In genomic region chr20:20664795-20665194, GRCh38 we compare ENCODE assay signal across 9 cellular contexts. TPM values are rescaled to one million over a fixed set of nuclear protein-coding genes. Genes with fewer than 3 reads are reported as not detected.
DNase-seq lines count a peak whose midpoint lies in the region; ATAC-seq, FAIRE-seq and TF ChIP-seq lines count a peak whose summit lies in the region.
"Had no signal": no experiment of that assay in that cellular context is flagged by ENCODE, and none has a peak within 500 bp of the region (broad histone marks: within the 10 kb centered on the region; RNA-seq: fewer than 3 reads in every experiment).

No MANE protein-coding gene starts in this region.

- intact Hi-C loops in activated CD4-positive, alpha-beta T cell treated with anti-CD3 and anti-CD28 coated beads, Interleukin-2, amount 10 ng/mL, durations not matched to agents 24 days and 14 days (cut with micrococcal nuclease): loop anchor here (1.0 kb wide), 1 partner anchor 160 kb away; no protein-coding TSS in a partner anchor
- intact Hi-C loops in K562 (cut with micrococcal nuclease): loop anchor here (1.0 kb wide), 1 partner anchor 161 kb away; no protein-coding TSS in a partner anchor
- intact Hi-C loops in kidney (cut with DNase I): no loop called here
- intact Hi-C loops in aorta (cut with DNase I): loop anchor here in 1 of 2 donors (2.0 kb wide), 1 partner anchor 160 kb away; no protein-coding TSS in a partner anchor

- FAIRE-seq in K562 (lab: Jason Lieb, UNC) (no peak), kidney (lab: Jason Lieb, UNC) (peak; percentile 83)

- in situ Hi-C loops in K562 (cut with MboI): no loop called here

- H4K20me1 ChIP-seq in K562 (replicated peaks; ENCODE audit: control insufficient read depth, insufficient read depth, low read length): no peaks in the 10 kb centered on the region; the same call in 1 of the 2 replicates

- no peaks in the 10 kb centered on the region for H3K27me3 Mint-ChIP-seq in activated CD4-positive, alpha-beta T cell treated with anti-CD3 and anti-CD28 coated beads, Interleukin-2, amount 10 ng/mL, durations not matched to agents 24 days and 14 days

- no peak overlapping the region for H3K4me3 Mint-ChIP-seq in activated CD4-positive, alpha-beta T cell treated with anti-CD3 and anti-CD28 coated beads, Interleukin-2, amount 10 ng/mL, durations not matched to agents 24 days and 14 days
- H3K4me3 Mint-ChIP-seq: activated T-cell treated with anti-CD3 and anti-CD28 coated beads, Interleukin-2, amount 50 U/mL, for 4 hours had no signal

- H3K27ac ChIP-seq in K562 (ENCODE audit: extremely low read depth, low read depth, low read length): no peak overlapping the region
- no peak overlapping the region for H3K27ac ChIP-seq in kidney (ENCODE audit: low read depth in 2 of 2, low read length in 2 of 2)
- H3K27ac ChIP-seq in aorta (ENCODE audit: low read depth in 1 of 2, low read length in 2 of 2): no peak overlapping the region

- no peaks in the 10 kb centered on the region for H3K36me3 Mint-ChIP-seq in activated CD4-positive, alpha-beta T cell treated with anti-CD3 and anti-CD28 coated beads, Interleukin-2, amount 10 ng/mL, durations not matched to agents 24 days and 14 days (ENCODE audit: low read depth)

- TF ChIP-seq POLR2A in K562 (conservative IDR thresholded peaks at IDR 0.05): no peak

- H3K4me1 ChIP-seq in K562 (replicated peaks in 1 of 2; ENCODE audit: control insufficient read depth in 2 of 2, insufficient read depth in 2 of 2, low read length in 2 of 2): no peaks in the 10 kb centered on the region
- no peaks in the 10 kb centered on the region for H3K4me1 ChIP-seq in kidney (ENCODE audit: control insufficient read depth in 1 of 2, insufficient read depth in 1 of 2, low read depth in 1 of 2, low read length in 2 of 2)
- no peaks in the 10 kb centered on the region for H3K4me1 ChIP-seq in aorta (ENCODE audit: control insufficient read depth in 1 of 2, insufficient read depth in 2 of 2, low read length in 2 of 2)

- H3K79me2 ChIP-seq in K562 (ENCODE audit: control insufficient read depth, insufficient read depth, low read length): no peaks in the 10 kb centered on the region

- peaks cover 10% of the 10 kb centered on the region for H3K4me1 Mint-ChIP-seq in activated CD4-positive, alpha-beta T cell treated with anti-CD3 and anti-CD28 coated beads, Interleukin-2, amount 10 ng/mL, durations not matched to agents 24 days and 14 days

- H3K9ac ChIP-seq in K562 (ENCODE audit: insufficient read depth in 1 of 2, low read depth in 2 of 2, low read length in 2 of 2): no peak overlapping the region
- H3K9ac ChIP-seq in kidney (ENCODE audit: low read length in 2 of 2): no peak overlapping the region

- H3K9me1 ChIP-seq in K562 (ENCODE audit: control insufficient read depth, insufficient read depth, low read length): no peaks in the 10 kb centered on the region

- TF ChIP-seq EP300 in K562 (IDR thresholded peaks at IDR 0.05; ENCODE audit: low read length): no peak

- H3K27ac Mint-ChIP-seq in activated CD4-positive, alpha-beta T cell treated with anti-CD3 and anti-CD28 coated beads, Interleukin-2, amount 10 ng/mL, durations not matched to agents 24 days and 14 days: no peak overlapping the region

- CTCF ChIA-PET in K562 (lab: Yijun Ruan, JAX; ENCODE audit: low intra/inter-chr PET ratio): interaction anchor here (1.0 kb wide), 1 partner anchor 160 kb away, joined by 3 read pairs; no protein-coding TSS in a partner anchor

- no peak overlapping the region for H2AFZ ChIP-seq in K562 (ENCODE audit: low read depth, low read length)

- POLR2A ChIA-PET in K562 (lab: Yijun Ruan, JAX): no interaction called here

- no peaks in the 10 kb centered on the region for H3K9me3 ChIP-seq in K562 (replicated peaks; ENCODE audit: control insufficient read depth, insufficient read depth, low read depth, low read length)
- no peaks in the 10 kb centered on the region for H3K9me3 ChIP-seq in kidney (ENCODE audit: control insufficient read depth in 1 of 2, low read length in 2 of 2)
- no peaks in the 10 kb centered on the region for H3K9me3 ChIP-seq in aorta (ENCODE audit: control insufficient read depth, low read length)

- H3K36me3 ChIP-seq in K562 (ENCODE audit: control insufficient read depth, insufficient read depth, low read length) (no peaks in the 10 kb centered on the region), kidney (ENCODE audit: control insufficient read depth in 1 of 2, insufficient read depth in 2 of 2, low read length in 2 of 2) (no peaks in the 10 kb centered on the region), aorta (ENCODE audit: control insufficient read depth in 1 of 2, insufficient read depth in 2 of 2, low read length in 1 of 2) (no peaks in the 10 kb centered on the region)

- peak; percentile 69 for DNase-seq in activated CD4-positive, alpha-beta T cell treated with anti-CD3 and anti-CD28 coated beads, Interleukin-2, amount 10 ng/mL, durations not matched to agents 24 days and 14 days
- DNase-seq in activated CD4-positive, alpha-beta T cell treated with anti-CD3 and anti-CD28 coated beads for 48 hours: no peak
- peak; percentile 53 to 62 for DNase-seq in NCI-H446 (lab: John Stamatoyannopoulos, UW)
- peak in 1 of 4 experiments; percentile 21 for DNase-seq in K562 (ENCODE audit: extremely low read depth in 1 of 4, low spot score in 3 of 4)
- no peak for DNase-seq in kidney
- no peak for DNase-seq in aorta
- no peak for DNase-seq in NCI-H187 treated with DMSO at 0.1 percent for 48 hours (lab: John Stamatoyannopoulos, UW)
- DNase-seq: activated T-cell treated with anti-CD3 and anti-CD28 coated beads, Interleukin-2, amount 50 U/mL, for 4 hours had no signal

- H3K4me3 ChIP-seq in K562 (no peak overlapping the region), kidney (ENCODE audit: low read length in 2 of 2) (no peak overlapping the region), aorta (ENCODE audit: low read length in 2 of 2) (no peak overlapping the region)

- TF ChIP-seq CTCF in K562 (IDR thresholded peaks at IDR 0.05 in 2 of 3, conservative IDR thresholded peaks at IDR 0.05 in 1 of 3; ENCODE audit: insufficient read depth in 2 of 3, low read depth in 1 of 3, low read length in 3 of 3) (peak; percentile 29 to 53 (median 38); a peak in 3 of 6 replicates), kidney (IDR thresholded peaks at IDR 0.05; ENCODE audit: borderline replicate concordance, extremely low read depth, insufficient read depth) (peak; percentile 60)

- H3K27me3 ChIP-seq in K562 (ENCODE audit: control insufficient read depth in 2 of 2, insufficient read depth in 2 of 2, low read length in 2 of 2) (no peaks in the 10 kb centered on the region), aorta (ENCODE audit: control insufficient read depth in 1 of 2, insufficient read depth in 2 of 2, low read length in 1 of 2) (no peaks in the 10 kb centered on the region)

- ATAC-seq in HG02870 (IDR thresholded peaks at IDR 0.05; ENCODE audit: unreplicated experiment) (peak; percentile 46), K562 (peak; percentile 84), aorta (ENCODE audit: low FRiP score) (peak; percentile 57)

- H3K4me2 ChIP-seq in K562 (ENCODE audit: insufficient read depth, low read length): no peak overlapping the region

- TF ChIP-seq RAD21 in K562 (CRISPR knock-in tag; conservative IDR thresholded peaks at IDR 0.05 in 1 of 2, IDR thresholded peaks at IDR 0.05 in 1 of 2): peak; percentile 48 to 68

- BruUV-seq in K562 (replicated peaks; lab: Mats Ljungman, UMichigan): no TSS peak

- no peaks in the 10 kb centered on the region for H3K9me3 Mint-ChIP-seq in activated CD4-positive, alpha-beta T cell treated with anti-CD3 and anti-CD28 coated beads, Interleukin-2, amount 10 ng/mL, durations not matched to agents 24 days and 14 days
- H3K9me3 Mint-ChIP-seq: activated T-cell treated with anti-CD3 and anti-CD28 coated beads, Interleukin-2, amount 50 U/mL, for 4 hours had no signal

TF ChIP-seq in K562, 482 proteins besides CTCF, POLR2A, EP300 and RAD21 (continues in another document):
- TF ChIP-seq CBX3 (IDR thresholded peaks at IDR 0.05; ENCODE audit: borderline replicate concordance in 1 of 2, low read length in 2 of 2): no peak
- TF ChIP-seq NKRF (IDR thresholded peaks at IDR 0.05; ENCODE audit: borderline replicate concordance): no peak

RNA-seq across cellular contexts. Expression of gene RALGAPA2, which starts 47.6 kb away (rescaled TPM):
- total RNA-seq in activated CD4-positive, alpha-beta T cell treated with anti-CD3 and anti-CD28 coated beads, Interleukin-2, amount 10 ng/mL, durations not matched to agents 24 days and 14 days: 14.6 and 18.7 TPM in 2 replicates
- 4.5 and 13.9 TPM in 2 replicates for total RNA-seq in K562 (2011; cell fraction: chromatin; rRNA removed; ENCODE audit: low replicate concordance)
- 3.2 and 3.8 TPM in 2 replicates for total RNA-seq in K562 (2011; cell fraction: nucleolus; rRNA removed)
- 5.8 and 6.6 TPM in 2 replicates for total RNA-seq in K562 (2011; cell fraction: nucleoplasm; rRNA removed)
- total RNA-seq in K562 (2014; rRNA removed): 1.2 and 1.6 TPM in 2 replicates
- total RNA-seq in K562 (2014; rRNA removed; fragmentation: Illumina TruSeq; extraction: Trizol): 1.5 and 2.1 TPM in 2 replicates
- 1.4 and 1.6 TPM in 2 replicates for total RNA-seq in K562 (2015; rRNA removed; fragmentation: Illumina TruSeq; extraction: Trizol)
- 2.3 and 2.7 TPM in 2 replicates for total RNA-seq in K562 (2021)
- polyA plus RNA-seq in K562 (2011; rRNA removed): 1.7 and 2.0 TPM in 2 replicates
- 0.75 and 1.5 TPM in 2 replicates for polyA plus RNA-seq in K562 (2011; cell fraction: cytosol; rRNA removed)
- 4.6 and 5.6 TPM in 2 replicates for polyA plus RNA-seq in K562 (2011; cell fraction: nucleus; rRNA removed)
- polyA plus RNA-seq in K562 (2012): 1.1 and 2.3 TPM in 2 replicates
- 1.6 and 2.4 TPM in 2 replicates for polyA plus RNA-seq in K562 (2014; fragmentation: Illumina TruSeq; extraction: Trizol)
- under 1 TPM; 0.35 to 0.42 TPM for polyA plus RNA-seq in K562 (2014; fragmentation: Nextera tagmentation; extraction: Ambion mirVana)
- polyA plus RNA-seq in K562 (2014; rRNA removed): 1.2 TPM in 2 replicates
- polyA minus RNA-seq in K562 (2011; rRNA and poly(A)+ RNA removed): 4.7 and 6.6 TPM in 2 replicates
- polyA minus RNA-seq in K562 (2011; cell fraction: cytosol; rRNA and poly(A)+ RNA removed): 1.5 and 3.2 TPM in 2 replicates
- polyA minus RNA-seq in K562 (2011; cell fraction: nucleus; rRNA and poly(A)+ RNA removed): 7.3 and 16.2 TPM in 2 replicates
- 66.7 TPM for total RNA-seq in kidney
- 5.9 TPM for polyA plus RNA-seq in kidney (ENCODE audit: insufficient read depth, low read depth, low replicate concordance)
- total RNA-seq in aorta: 10 to 100 TPM; 34.8 to 62.3 TPM
- polyA plus RNA-seq in aorta: 1 to 10 TPM; 2.2 to 3.5 TPM

Comparison
In these comparisons a context has a peak if more than half of its experiments do, and no peak if none do; other contexts are left out.
1. DNase-seq: peak in activated CD4-positive, alpha-beta T cell treated with anti-CD3 and anti-CD28 coated beads, Interleukin-2, amount 10 ng/mL, durations not matched to agents 24 days and 14 days (single experiment) and NCI-H446 (2 of 2); none in activated CD4-positive, alpha-beta T cell treated with anti-CD3 and anti-CD28 coated beads for 48 hours (single experiment), kidney (single experiment), aorta (0 of 2) and NCI-H187 treated with DMSO at 0.1 percent for 48 hours (single experiment).
2. Peak in every context shown above with its lines, with median percentiles within 50 percentile points of each other: ATAC-seq.